In genomic region chr7:113279256-113279655, GRCh38 we compare ENCODE assay signal across 14 cellular contexts.
DNase-seq lines count a peak whose midpoint lies in the region; ATAC-seq and TF ChIP-seq lines count a peak whose summit lies in the region.
"Had no signal": no experiment of that assay in that cellular context is flagged by ENCODE, and none has a peak within 500 bp of the region (broad histone marks: within the 10 kb centered on the region; RNA-seq: fewer than 3 reads in every experiment).

No MANE protein-coding gene starts in this region.

- peak overlapping the region; percentile 74 to 89 (median 86) for H3K27ac Mint-ChIP-seq in nephron
- no peak overlapping the region for H3K27ac Mint-ChIP-seq in activated naive CD8-positive, alpha-beta T cell treated with anti-CD3 and anti-CD28 coated beads for 36 hours
- H3K27ac Mint-ChIP-seq: CD8-positive, alpha-beta memory T cell had no signal

- POLR2A ChIA-PET in IMR-90 (lab: Charles Lee; ENCODE audit: unreplicated experiment) = no interaction called here

- peaks cover 8% of the 10 kb centered on the region for H3K4me1 Mint-ChIP-seq in nephron
- no peaks in the 10 kb centered on the region for H3K4me1 Mint-ChIP-seq in activated naive CD8-positive, alpha-beta T cell treated with anti-CD3 and anti-CD28 coated beads for 36 hours
- H3K4me1 Mint-ChIP-seq: CD8-positive, alpha-beta memory T cell had no signal

- no peak overlapping the region for H3K4me2 ChIP-seq in IMR-90 (ENCODE audit: low read depth, low read length)
- H3K4me2 ChIP-seq: A549 had no signal

- no peak overlapping the region for H4K5ac ChIP-seq in IMR-90 (ENCODE audit: low read depth, low read length)

- peaks cover 1% of the 10 kb centered on the region; the same call in 1 of the 2 replicates for H3K4me1 ChIP-seq in IMR-90 (ENCODE audit: control insufficient read depth, insufficient read depth, low read length)
- H3K4me1 ChIP-seq: A549 had no signal

- no peak overlapping the region for H2AK9ac ChIP-seq in IMR-90 (replicated peaks; ENCODE audit: low read depth, low read length, poor library complexity)

- TF ChIP-seq POLR2A in IMR-90 (IDR thresholded peaks at IDR 0.05; ENCODE audit: low read depth, low read length) = no peak

- TF ChIP-seq RAD21 in IMR-90 (IDR thresholded peaks at IDR 0.05; ENCODE audit: low read length) = no peak

- H2BK15ac ChIP-seq in IMR-90 (ENCODE audit: low read depth, low read length) = no peak overlapping the region

- no peaks in the 10 kb centered on the region for H3K9me3 ChIP-seq in IMR-90 (ENCODE audit: control insufficient read depth, insufficient read depth, low read length)
- H3K9me3 ChIP-seq: A549 had no signal

- no peak overlapping the region for H3K23ac ChIP-seq in IMR-90 (ENCODE audit: low read depth, low read length)

- no peak overlapping the region for H4K8ac ChIP-seq in IMR-90 (ENCODE audit: low read depth in 2 of 2, low read length in 2 of 2)

- H4K20me1 ChIP-seq in IMR-90 (ENCODE audit: insufficient read depth, low read length) = no peaks in the 10 kb centered on the region

- no peak overlapping the region for H3K27ac ChIP-seq in IMR-90 (ENCODE audit: insufficient read depth, low read length)
- H3K27ac ChIP-seq: A549, HL-60 had no signal

- H2AFZ ChIP-seq in IMR-90 (replicated peaks; ENCODE audit: low read length, poor library complexity) = no peak overlapping the region

- peak overlapping the region; percentile 20; the same call in 1 of the 2 replicates for H3K18ac ChIP-seq in IMR-90 (ENCODE audit: low read depth, low read length)

- H3K4me3 ChIP-seq in IMR-90 (ENCODE audit: insufficient read depth, low read depth, low read length) = no peak overlapping the region
- H3K4me3 ChIP-seq: A549 had no signal

- TF ChIP-seq CTCF in IMR-90 (conservative IDR thresholded peaks at IDR 0.05; ENCODE audit: low read depth, low read length) = no peak
- TF ChIP-seq CTCF in nephron (IDR thresholded peaks at IDR 0.05; ENCODE audit: unreplicated experiment in 3 of 3) = no peak

- no peak overlapping the region for H2AK5ac ChIP-seq in IMR-90 (ENCODE audit: low read depth, low read length)

- H3K36me3 ChIP-seq in IMR-90 (ENCODE audit: control insufficient read depth, insufficient read depth, low read length) = no peaks in the 10 kb centered on the region

- H3K79me1 ChIP-seq in IMR-90 (ENCODE audit: low read depth in 1 of 2, low read length in 2 of 2) = no peaks in the 10 kb centered on the region

- no peak overlapping the region for H4K91ac ChIP-seq in IMR-90 (ENCODE audit: insufficient read depth, low read depth, low read length)

- no peak overlapping the region for H3K4me3 Mint-ChIP-seq in nephron
- H3K4me3 Mint-ChIP-seq in activated naive CD8-positive, alpha-beta T cell treated with anti-CD3 and anti-CD28 coated beads for 36 hours = no peak overlapping the region
- H3K4me3 Mint-ChIP-seq: CD8-positive, alpha-beta memory T cell had no signal

- no peaks in the 10 kb centered on the region for H3K27me3 ChIP-seq in IMR-90 (ENCODE audit: control insufficient read depth, insufficient read depth, low read length)

- intact Hi-C loops in IMR-90 (cut with micrococcal nuclease) = no loop called here

- no peak overlapping the region for H3K14ac ChIP-seq in IMR-90 (replicated peaks; ENCODE audit: low read depth, low read length)

- ATAC-seq in IMR-90 (ENCODE audit: low read depth) = no peak
- ATAC-seq in SK-N-SH treated with all-trans-retinoic acid at 6 μM for 48 hours = peak; percentile 68
- ATAC-seq: A549 had no signal

- H3K4ac ChIP-seq in IMR-90 (ENCODE audit: low read depth, low read length) = no peak overlapping the region

- no peaks in the 10 kb centered on the region for H3K27me3 Mint-ChIP-seq in nephron (ENCODE audit: low read depth)
- H3K27me3 Mint-ChIP-seq in activated naive CD8-positive, alpha-beta T cell treated with anti-CD3 and anti-CD28 coated beads for 36 hours = no peaks in the 10 kb centered on the region
- H3K27me3 Mint-ChIP-seq: CD8-positive, alpha-beta memory T cell had no signal

- H2BK120ac ChIP-seq in IMR-90 (ENCODE audit: low read depth, low read length) = no peak overlapping the region

- no peak overlapping the region for H2BK5ac ChIP-seq in IMR-90 (ENCODE audit: low read depth, low read length, poor library complexity, severe bottlenecking)

- in situ Hi-C loops in IMR-90 (cut with MboI; ENCODE audit: low sequenced_read_pairs) = loop anchor here (25.0 kb wide), 1 partner anchor 267 kb away; no protein-coding TSS in a partner anchor

- H3K9me1 ChIP-seq in IMR-90 (ENCODE audit: insufficient read depth, low read length) = no peaks in the 10 kb centered on the region

- BruUV-seq in IMR-90 (replicated peaks; lab: Mats Ljungman, UMichigan) = no TSS peak

- H3K9ac ChIP-seq in IMR-90 (ENCODE audit: low read depth, low read length) = no peak overlapping the region; the same call in 1 of the 2 replicates

- H2BK20ac ChIP-seq in IMR-90 (ENCODE audit: low read depth, low read length) = peak overlapping the region; percentile 26; the same call in 1 of the 2 replicates

- H3K36me3 Mint-ChIP-seq in nephron (ENCODE audit: low read depth) = no peaks in the 10 kb centered on the region
- no peaks in the 10 kb centered on the region for H3K36me3 Mint-ChIP-seq in activated naive CD8-positive, alpha-beta T cell treated with anti-CD3 and anti-CD28 coated beads for 36 hours
- H3K36me3 Mint-ChIP-seq: CD8-positive, alpha-beta memory T cell had no signal

- CTCF ChIA-PET in IMR-90 (lab: Yijun Ruan, JAX) = interaction anchor here (0.8 kb wide), 1 partner anchor 8 kb away, joined by 3 read pairs; no protein-coding TSS in a partner anchor

- DNase-seq in IMR-90 (no peak), ureter (ENCODE audit: low spot score) (no peak), SHP77 (lab: John Stamatoyannopoulos, UW) (no peak), hepatic stellate cell (ENCODE audit: low spot score) (no peak)
- DNase-seq in activated naive CD8-positive, alpha-beta T cell treated with anti-CD3 and anti-CD28 coated beads for 36 hours = no peak
- DNase-seq: Caco-2; CD8-positive, alpha-beta memory T cell; DND-41; GDM1; HCEC 1CT had no signal

- peaks cover 19% of the 10 kb centered on the region for H3K9me3 Mint-ChIP-seq in nephron
- H3K9me3 Mint-ChIP-seq in activated naive CD8-positive, alpha-beta T cell treated with anti-CD3 and anti-CD28 coated beads for 36 hours = peaks cover 3% of the 10 kb centered on the region

- H3K56ac ChIP-seq in IMR-90 (ENCODE audit: extremely low read depth, insufficient read depth, low read length) = no peak overlapping the region

- dilution Hi-C loops in IMR-90 (cut with HindIII; ENCODE audit: low sequenced_read_pairs, unreplicated experiment) = no loop called here

TF ChIP-seq in IMR-90, 13 proteins besides CTCF, POLR2A, EP300 and RAD21 (continues in another document):
- TF ChIP-seq RCOR1 (IDR thresholded peaks at IDR 0.05; ENCODE audit: insufficient replicate concordance, low read length) = no peak
- TF ChIP-seq ELK1 (IDR thresholded peaks at IDR 0.05; ENCODE audit: borderline replicate concordance, low read depth, low read length) = no peak
- TF ChIP-seq FOS (IDR thresholded peaks at IDR 0.05; ENCODE audit: low read depth, low read length) = no peak
- no peak for TF ChIP-seq MAZ (IDR thresholded peaks at IDR 0.05; ENCODE audit: borderline replicate concordance, low read depth, low read length)
- no peak for TF ChIP-seq SMC3 (IDR thresholded peaks at IDR 0.05; ENCODE audit: low read depth, low read length)
- TF ChIP-seq RFX5 (IDR thresholded peaks at IDR 0.05; ENCODE audit: low read depth, low read length) = no peak
- TF ChIP-seq MAFK (IDR thresholded peaks at IDR 0.05; ENCODE audit: low read depth, low read length) = no peak

TF ChIP-seq in SK-N-SH treated with all-trans-retinoic acid at 6 μM for 48 hours, 23 proteins besides CTCF, POLR2A, EP300 and RAD21:
- TF ChIP-seq POU6F1 (CRISPR knock-in tag; IDR thresholded peaks at IDR 0.05; ENCODE audit: borderline replicate concordance, low read depth) (0 out of 2 replicates have a peak, but pooled peaks have one; percentile 77), RARB (CRISPR knock-in tag; IDR thresholded peaks at IDR 0.05) (no peak), TCF4 (CRISPR knock-in tag; IDR thresholded peaks at IDR 0.05; ENCODE audit: borderline replicate concordance) (0 out of 2 replicates have a peak, but pooled peaks have one; percentile 27), PATZ1 (CRISPR knock-in tag; IDR thresholded peaks at IDR 0.05; ENCODE audit: borderline replicate concordance) (peak; percentile 66; the same call in 1 of the 2 replicates), ISL1 (CRISPR knock-in tag; IDR thresholded peaks at IDR 0.05) (peak; percentile 86), TOX (CRISPR knock-in tag; IDR thresholded peaks at IDR 0.05; ENCODE audit: borderline replicate concordance) (no peak), ZC3H10 (CRISPR knock-in tag; IDR thresholded peaks at IDR 0.05) (0 out of 2 replicates have a peak, but pooled peaks have one; percentile 33), ESRRG (CRISPR knock-in tag; IDR thresholded peaks at IDR 0.05) (no peak)
TF ChIP-seq in SK-N-SH treated with all-trans-retinoic acid at 6 μM for 48 hours: peak in this region for 5.
